In genomic region chr12:120625557-120626419, GRCh38 we compare ENCODE assay signal across 1 cellular context.
TF ChIP-seq lines count a peak whose summit lies in the region.

No MANE protein-coding gene starts in this region.

TF ChIP-seq in IMR-90, 13 proteins besides CTCF, POLR2A, EP300 and RAD21 (continued from another document):
- TF ChIP-seq, protein P1, sequence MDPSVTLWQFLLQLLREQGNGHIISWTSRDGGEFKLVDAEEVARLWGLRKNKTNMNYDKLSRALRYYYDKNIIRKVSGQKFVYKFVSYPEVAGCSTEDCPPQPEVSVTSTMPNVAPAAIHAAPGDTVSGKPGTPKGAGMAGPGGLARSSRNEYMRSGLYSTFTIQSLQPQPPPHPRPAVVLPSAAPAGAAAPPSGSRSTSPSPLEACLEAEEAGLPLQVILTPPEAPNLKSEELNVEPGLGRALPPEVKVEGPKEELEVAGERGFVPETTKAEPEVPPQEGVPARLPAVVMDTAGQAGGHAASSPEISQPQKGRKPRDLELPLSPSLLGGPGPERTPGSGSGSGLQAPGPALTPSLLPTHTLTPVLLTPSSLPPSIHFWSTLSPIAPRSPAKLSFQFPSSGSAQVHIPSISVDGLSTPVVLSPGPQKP (IDR thresholded peaks at IDR 0.05; ENCODE audit: borderline replicate concordance, low read depth, low read length): no peak
- TF ChIP-seq RFX5 (IDR thresholded peaks at IDR 0.05; ENCODE audit: low read depth, low read length): no peak
- no peak for TF ChIP-seq BHLHE40 (IDR thresholded peaks at IDR 0.05; ENCODE audit: low read depth, low read length)
- no peak for TF ChIP-seq SMC3 (IDR thresholded peaks at IDR 0.05; ENCODE audit: low read depth, low read length)
- TF ChIP-seq CEBPB (IDR thresholded peaks at IDR 0.05; ENCODE audit: low read depth, low read length): no peak
- no peak for TF ChIP-seq USF2 (IDR thresholded peaks at IDR 0.05; ENCODE audit: low read depth, low read length)
- no peak for TF ChIP-seq CHD1 (IDR thresholded peaks at IDR 0.05; ENCODE audit: low read depth, low read length)
- TF ChIP-seq RCOR1 (IDR thresholded peaks at IDR 0.05; ENCODE audit: insufficient replicate concordance, low read length): no peak
